8 cellular contexts compared by ENCODE assay signal in the genomic region with DNA sequence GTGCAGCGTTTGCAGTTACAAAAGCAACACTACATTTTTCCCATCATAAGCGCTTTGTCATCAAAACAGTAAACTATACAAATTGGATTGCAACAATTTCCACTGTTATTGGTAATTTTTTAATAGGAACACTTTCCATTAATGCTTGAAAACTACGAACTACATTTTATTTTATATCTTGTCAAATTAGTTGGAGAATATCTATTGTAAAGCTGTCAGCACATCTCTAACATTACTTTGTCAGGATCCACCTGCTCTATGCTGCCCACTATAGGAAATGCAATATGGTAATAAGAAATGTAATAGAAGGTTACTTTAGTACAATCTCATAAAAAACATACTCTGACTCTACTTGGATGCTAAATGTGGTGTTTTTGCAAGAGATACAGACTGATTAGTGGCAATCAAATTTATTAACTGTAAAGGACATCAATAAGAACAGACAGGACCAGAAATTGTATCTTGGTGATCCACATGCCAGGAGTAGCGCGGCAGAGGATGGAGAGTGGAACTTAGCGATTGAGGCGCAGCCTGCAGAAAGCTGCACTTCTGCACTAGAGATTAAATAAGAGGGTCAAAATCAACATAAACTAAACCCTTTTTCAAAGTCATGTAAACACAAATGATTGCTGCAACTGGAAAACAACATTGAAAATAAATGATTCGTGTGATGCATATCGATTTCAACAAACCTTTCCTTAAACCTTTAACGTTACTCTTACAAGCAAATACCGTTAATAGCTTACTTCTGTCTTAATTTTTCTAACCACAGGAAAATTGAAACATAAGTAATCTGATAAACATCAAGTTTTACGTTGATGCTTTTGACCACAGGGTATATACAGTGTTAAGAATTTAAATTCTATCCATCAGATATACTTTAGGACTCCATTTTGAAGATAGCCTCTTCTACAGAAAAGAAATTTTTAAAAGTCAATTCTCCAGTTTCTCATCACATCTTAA. TPM values are rescaled to one million over a fixed set of nuclear protein-coding genes. Genes with fewer than 3 reads are reported as not detected.
A peak's percentile ranks its signal among the peaks of the same experiment; 100 is the strongest.
DNase-seq lines count a peak whose midpoint lies in the region; ATAC-seq, FAIRE-seq and TF ChIP-seq lines count a peak whose summit lies in the region.

No MANE protein-coding gene starts in this region.

- peaks cover 7 to 28% (median 27%) of the 10 kb centered on the region in 3 donors for H3K4me1 ChIP-seq in pancreas

- intact Hi-C loops in activated CD4-positive, alpha-beta memory T cell treated with anti-CD3 and anti-CD28 coated beads for 36 hours (cut with micrococcal nuclease), result loop anchor here (1.0 to 10.0 kb wide), 10 partner anchors 55 to 1491 kb away; partner anchors contain the start of gene SLC38A1
- intact Hi-C loops in pancreas (cut with DNase I), result no loop called here

- no peaks in the 10 kb centered on the region for H3K27me3 Mint-ChIP-seq in activated CD4-positive, alpha-beta memory T cell treated with anti-CD3 and anti-CD28 coated beads for 36 hours

- peak overlapping the region; percentile 99 for H3K27ac Mint-ChIP-seq in activated CD4-positive, alpha-beta memory T cell treated with anti-CD3 and anti-CD28 coated beads for 36 hours

- H3K4me1 Mint-ChIP-seq in activated CD4-positive, alpha-beta memory T cell treated with anti-CD3 and anti-CD28 coated beads for 36 hours (ENCODE audit: low read depth), result peaks cover 28% of the 10 kb centered on the region

- WGBS in pancreas, 2 donors, result 4 to 5% methylated on average over 12 of the region's 12 CpGs

- no peaks in the 10 kb centered on the region for H3K36me3 ChIP-seq in pancreas

- H3K9me3 Mint-ChIP-seq in activated CD4-positive, alpha-beta memory T cell treated with anti-CD3 and anti-CD28 coated beads for 36 hours, result no peaks in the 10 kb centered on the region

- ATAC-seq in GM18517 (IDR thresholded peaks at IDR 0.05; ENCODE audit: unreplicated experiment), result peak; percentile 20
- ATAC-seq in pancreas, result no peak
- no peak for ATAC-seq in GM18868 (IDR thresholded peaks at IDR 0.05; ENCODE audit: unreplicated experiment)

- H3K27ac ChIP-seq in pancreas, result peak overlapping the region; percentile 88 to 99 (median 96)

- CTCF ChIA-PET in activated CD4-positive, alpha-beta memory T cell treated with anti-CD3 and anti-CD28 coated beads for 36 hours (lab: Charles Lee), result interaction anchor here (0.7 to 10.6 kb wide), 19 partner anchors 9 to 555 kb away, joined by 3 to 105 read pairs (median 5); partner anchors contain the start of gene ANO6

- POLR2A ChIA-PET in activated CD4-positive, alpha-beta memory T cell treated with anti-CD3 and anti-CD28 coated beads for 36 hours (lab: Charles Lee), result interaction anchor here (0.8 to 3.5 kb wide), 8 partner anchors 11 to 510 kb away, joined by 3 to 14 read pairs (median 6); partner anchors contain the start of genes ANO6 and SCAF11

- no peaks in the 10 kb centered on the region for H3K27me3 ChIP-seq in pancreas

- peak; percentile 49 for FAIRE-seq in pancreas (lab: Jason Lieb, UNC)

- DNase-seq in CD1c-positive myeloid dendritic cell (ENCODE audit: extremely low spot score) (peak; percentile 60), NCI-H2171 treated with DMSO at 0.1 percent for 48 hours (lab: John Stamatoyannopoulos, UW) (peak; percentile 74), foreskin melanocyte (peak; percentile 49), pancreas (no peak)
- DNase-seq in activated CD4-positive, alpha-beta memory T cell treated with anti-CD3 and anti-CD28 coated beads for 36 hours, result peak; percentile 28
- no peak for DNase-seq in activated CD4-positive, CD25-positive, alpha-beta regulatory T cell treated with anti-CD3 and anti-CD28 coated beads, Interleukin-2, amount 50 U/mL, for 72 hours

- TF ChIP-seq CTCF in pancreas (IDR thresholded peaks at IDR 0.05), result peak in 3 of 4 donors; percentile 18 to 43 (median 35)

- no peaks in the 10 kb centered on the region for H3K9me3 ChIP-seq in pancreas

- peak overlapping the region; percentile 37 to 86 (median 76) for H3K4me3 ChIP-seq in pancreas

- peaks cover 8% of the 10 kb centered on the region for H3K36me3 Mint-ChIP-seq in activated CD4-positive, alpha-beta memory T cell treated with anti-CD3 and anti-CD28 coated beads for 36 hours

- H3K4me3 Mint-ChIP-seq in activated CD4-positive, alpha-beta memory T cell treated with anti-CD3 and anti-CD28 coated beads for 36 hours, result peak overlapping the region; percentile 95

RNA-seq across cellular contexts. Expression of gene ARID2, which starts 3.6 kb away (rescaled TPM):
- 10 to 100 TPM; 25.5 to 28.2 TPM for total RNA-seq in activated CD4-positive, alpha-beta memory T cell treated with anti-CD3 and anti-CD28 coated beads for 36 hours
- 10 to 100 TPM; 11.0 to 25.6 (median 16.4) TPM for total RNA-seq in pancreas
- polyA plus RNA-seq in pancreas, result 1 to 10 TPM; 6.1 to 7.0 TPM

Comparison
In these comparisons a context has a peak if more than half of its experiments do, and no peak if none do; other contexts are left out.
1. DNase-seq: peak in CD1c-positive myeloid dendritic cell (single experiment), NCI-H2171 treated with DMSO at 0.1 percent for 48 hours (single experiment), activated CD4-positive, alpha-beta memory T cell treated with anti-CD3 and anti-CD28 coated beads for 36 hours (single experiment) and foreskin melanocyte (single experiment); none in pancreas (0 of 6) and activated CD4-positive, CD25-positive, alpha-beta regulatory T cell treated with anti-CD3 and anti-CD28 coated beads, Interleukin-2, amount 50 U/mL, for 72 hours (single experiment).